In the genomic region with DNA sequence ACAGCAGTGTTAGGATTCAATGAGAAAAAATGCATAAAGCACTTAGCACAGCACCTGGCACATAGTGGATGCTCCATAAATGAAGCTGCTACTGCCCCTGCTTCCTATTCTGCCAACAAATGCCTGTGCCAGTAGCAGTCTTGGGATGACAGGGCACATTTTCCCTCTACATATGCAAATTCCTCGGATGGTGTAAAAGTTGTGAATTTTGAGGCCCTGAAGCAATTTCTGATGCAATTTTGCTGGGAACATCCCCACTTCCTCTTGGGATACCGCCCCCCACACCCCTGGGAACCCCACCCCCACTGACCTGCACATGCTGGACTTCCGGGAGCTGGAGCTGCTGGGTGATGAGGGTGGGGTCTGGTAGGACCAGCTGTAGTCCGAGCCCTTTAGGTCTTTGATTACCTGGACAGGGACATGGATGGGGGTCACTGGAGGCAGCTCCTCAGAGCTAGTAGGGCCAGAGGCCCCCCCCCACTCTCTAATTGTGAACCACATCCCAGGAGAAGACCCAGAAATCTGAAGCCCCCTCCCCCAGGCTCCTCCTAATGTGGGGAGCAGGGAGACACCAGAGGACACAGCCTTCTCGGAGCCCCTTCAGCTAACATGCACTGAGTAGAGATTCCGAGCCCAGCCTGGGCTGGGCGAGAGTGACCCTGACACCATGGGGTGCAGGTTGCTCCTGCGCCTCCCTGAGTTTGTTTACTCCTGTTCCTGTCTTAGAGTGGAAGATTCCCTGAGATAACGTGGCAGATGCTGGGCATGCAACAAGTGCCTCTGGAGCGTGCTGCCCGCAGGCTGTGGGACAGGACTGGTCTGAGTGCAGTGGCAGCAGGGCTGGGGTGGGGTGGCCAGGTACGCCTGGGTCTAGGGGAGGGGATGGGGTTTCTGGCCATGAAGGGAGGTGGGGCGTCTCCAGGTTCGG, we compare ENCODE assay signal across 22 cellular contexts. TPM values are rescaled to one million over a fixed set of nuclear protein-coding genes. Genes with fewer than 3 reads are reported as not detected.
DNase-seq lines count a peak whose midpoint lies in the region; ATAC-seq and TF ChIP-seq lines count a peak whose summit lies in the region.
"Had no signal": no experiment of that assay in that cellular context is flagged by ENCODE, and none has a peak within 500 bp of the region (broad histone marks: within the 10 kb centered on the region; RNA-seq: fewer than 3 reads in every experiment).

No MANE protein-coding gene starts in this region.

- peaks cover 28% of the 10 kb centered on the region for H4K20me1 ChIP-seq in osteoblast (ENCODE audit: insufficient read depth, low read length)

- no peak overlapping the region for H3K4me2 ChIP-seq in osteoblast (ENCODE audit: insufficient read depth, low read length)

- no peaks in the 10 kb centered on the region for H3K9me3 ChIP-seq in right cardiac atrium (ENCODE audit: control insufficient read depth, low read length)
- no peaks in the 10 kb centered on the region for H3K9me3 ChIP-seq in esophagus squamous epithelium
- no peaks in the 10 kb centered on the region for H3K9me3 ChIP-seq in osteoblast (ENCODE audit: low read depth, low read length)

- TF ChIP-seq CTCF in esophagus squamous epithelium (IDR thresholded peaks at IDR 0.05) (no peak), osteoblast (IDR thresholded peaks at IDR 0.05; ENCODE audit: extremely low read depth, low read depth, low read length) (no peak)

- H2AFZ ChIP-seq in osteoblast (ENCODE audit: low read length): no peak overlapping the region

- H3K36me3 ChIP-seq in esophagus squamous epithelium (peaks cover 30 to 92% (median 46%) of the 10 kb centered on the region in 3 donors), osteoblast (ENCODE audit: insufficient read depth, low read length) (peaks cover 79% of the 10 kb centered on the region)

- H3K4me1 ChIP-seq in right cardiac atrium (ENCODE audit: control insufficient read depth, insufficient read depth, low read length) (peaks cover 8% of the 10 kb centered on the region), esophagus squamous epithelium (peaks cover 8 to 33% (median 18%) of the 10 kb centered on the region in 3 donors), osteoblast (ENCODE audit: insufficient read depth, low read length) (peaks cover 9% of the 10 kb centered on the region)

- DNase-seq in right cardiac atrium: peak; percentile 11 to 53 (median 51)
- DNase-seq in left ventricle myocardium superior: no peak
- no peak for DNase-seq in esophagus squamous epithelium (lab: John Stamatoyannopoulos, UW)
- peak; percentile 84 for DNase-seq in osteoblast (ENCODE audit: insufficient read length, low spot score, missing footprints)
- no peak for DNase-seq in foreskin melanocyte
- no peak for DNase-seq in activated gamma-delta T cell (lab: John Stamatoyannopoulos, UW)
- DNase-seq: ACHN; activated CD4-positive, alpha-beta T cell treated with anti-CD3 and anti-CD28 coated beads for 4 hours; activated naive CD8-positive, alpha-beta T cell treated with anti-CD3 and anti-CD28 coated beads for 36 hours; brain microvascular endothelial cell; GF-D8; GOT3; natural killer cell; NCI-H1694 treated with DMSO at 0.1 percent for 48 hours; NCI-H748 treated with DMSO at 0.1 percent for 48 hours; SHP77 treated with DMSO at 0.1 percent for 48 hours; small intestine; stimulated activated CD4-positive, alpha-beta T cell treated with anti-CD3 and anti-CD28 coated beads, Interleukin-4, amount 100 ng/mL, for 1 hour had no signal

- H3K4me3 ChIP-seq in right cardiac atrium (ENCODE audit: low read length) (no peak overlapping the region), esophagus squamous epithelium (no peak overlapping the region), osteoblast (ENCODE audit: insufficient read depth, low read length) (no peak overlapping the region)
- H3K4me3 ChIP-seq: K562 had no signal

- WGBS in right cardiac atrium: 90% methylated on average over 14 of the region's 14 CpGs
- WGBS in esophagus squamous epithelium, 2 donors: 73% methylated on average over 4 of the region's 14 CpGs

- TF ChIP-seq POLR2A in esophagus squamous epithelium (IDR thresholded peaks at IDR 0.05): no peak

- peaks cover 65% of the 10 kb centered on the region for H3K79me2 ChIP-seq in osteoblast (ENCODE audit: insufficient read depth, low read length)

- intact Hi-C loops in right cardiac atrium (cut with DNase I) (loop anchor here in 1 of 4 donors (5.0 kb wide), 1 partner anchor 90 kb away; no protein-coding TSS in a partner anchor), left ventricle myocardium superior (cut with micrococcal nuclease) (no loop called here), esophagus squamous epithelium (cut with DNase I) (loop anchor here (5.0 kb wide), 1 partner anchor 95 kb away; no protein-coding TSS in a partner anchor)

- H3K27ac ChIP-seq in right cardiac atrium (ENCODE audit: low read length): no peak overlapping the region
- peak overlapping the region in 3 of 4 donors; percentile 7 to 52 (median 20) for H3K27ac ChIP-seq in esophagus squamous epithelium
- H3K27ac ChIP-seq in osteoblast (ENCODE audit: low read depth, low read length): peak overlapping the region; percentile 54
- H3K27ac ChIP-seq: brain microvascular endothelial cell, C4-2B had no signal

- ATAC-seq in right cardiac atrium (no peak), left ventricle myocardium superior (no peak), GM18867 (IDR thresholded peaks at IDR 0.05; ENCODE audit: unreplicated experiment) (no peak), GM19035 (IDR thresholded peaks at IDR 0.05; ENCODE audit: unreplicated experiment) (no peak)
- ATAC-seq: K562, natural killer cell had no signal

- H3K27me3 ChIP-seq in right cardiac atrium (ENCODE audit: control insufficient read depth, insufficient read depth) (no peaks in the 10 kb centered on the region), esophagus squamous epithelium (no peaks in the 10 kb centered on the region), osteoblast (ENCODE audit: insufficient read depth, low read length) (no peaks in the 10 kb centered on the region)
- H3K27me3 ChIP-seq: brain microvascular endothelial cell had no signal

RNA-seq across cellular contexts. Expression of a gene that starts 9.0 kb away (rescaled TPM):
- total RNA-seq in right cardiac atrium: 10 to 100 TPM; 60.4 to 71.2 (median 67.7) TPM
- 47.5 TPM for polyA plus RNA-seq in right cardiac atrium
- 101 TPM for total RNA-seq in left ventricle myocardium superior
- 10 to 100 TPM; 15.5 to 39.7 (median 27.5) TPM for total RNA-seq in esophagus squamous epithelium
- total RNA-seq in osteoblast: 54.2 and 56.5 TPM in 2 replicates

RNA-seq across cellular contexts. Expression of a gene that starts 30.5 kb away (rescaled TPM):
- total RNA-seq in right cardiac atrium: 1 to 10 TPM in 2 of 4 donors, under 1 TPM in 2; 0.74 to 2.1 (median 1.5) TPM
- polyA plus RNA-seq in right cardiac atrium: 1.9 TPM
- total RNA-seq in left ventricle myocardium superior: 1.5 TPM
- 10 to 100 TPM in 2 of 4 donors, 1 to 10 TPM in 2; 3.2 to 26.6 (median 9.1) TPM for total RNA-seq in esophagus squamous epithelium
- total RNA-seq in osteoblast: 5.6 and 9.4 TPM in 2 replicates

Comparison
In these comparisons a context has a peak if more than half of its experiments do, and no peak if none do; other contexts are left out.
1. DNase-seq: peak in right cardiac atrium (3 of 3) and osteoblast (single experiment); none in left ventricle myocardium superior (single experiment), esophagus squamous epithelium (single experiment), foreskin melanocyte (single experiment) and activated gamma-delta T cell (single experiment).